In genomic region chr3:120604784-120605183, GRCh38 we compare ENCODE assay signal across 1 cellular context.
TF ChIP-seq lines count a peak whose summit lies in the region.

No MANE protein-coding gene starts in this region.

TF ChIP-seq in H1, 55 proteins besides CTCF, POLR2A, EP300 and RAD21:
- TF ChIP-seq SAP30 (IDR thresholded peaks at IDR 0.05; ENCODE audit: insufficient read depth, insufficient replicate concordance, low read length), result no peak
- peak; percentile 58; the same call in 1 of the 2 replicates for TF ChIP-seq TEAD4 (IDR thresholded peaks at IDR 0.05; ENCODE audit: low read depth, low read length)
